Comparison of ENCODE assay signal across 2 cellular contexts in genomic region chr10:69858201-69858600, GRCh38.
A peak's percentile ranks its signal among the peaks of the same experiment; 100 is the strongest.
TF ChIP-seq lines count a peak whose summit lies in the region.

No MANE protein-coding gene starts in this region.

TF ChIP-seq in IMR-90, 13 proteins besides CTCF, POLR2A, EP300 and RAD21:
- TF ChIP-seq FOS (IDR thresholded peaks at IDR 0.05; ENCODE audit: low read depth, low read length) = no peak
- no peak for TF ChIP-seq CHD1 (IDR thresholded peaks at IDR 0.05; ENCODE audit: low read depth, low read length)
- no peak for TF ChIP-seq CEBPB (IDR thresholded peaks at IDR 0.05; ENCODE audit: low read depth, low read length)
- TF ChIP-seq NFE2L2 (IDR thresholded peaks at IDR 0.05; ENCODE audit: low read depth, low read length) = no peak
- no peak for TF ChIP-seq USF2 (IDR thresholded peaks at IDR 0.05; ENCODE audit: low read depth, low read length)
- no peak for TF ChIP-seq RCOR1 (IDR thresholded peaks at IDR 0.05; ENCODE audit: insufficient replicate concordance, low read length)
- no peak for TF ChIP-seq RFX5 (IDR thresholded peaks at IDR 0.05; ENCODE audit: low read depth, low read length)

TF ChIP-seq in K562, 482 proteins besides CTCF, POLR2A, EP300 and RAD21:
- TF ChIP-seq BCOR (IDR thresholded peaks at IDR 0.05) (0 out of 2 replicates have a peak, but pooled peaks have one; percentile 38), USF2 (CRISPR knock-in tag; IDR thresholded peaks at IDR 0.05) (no peak), ZFP36 (IDR thresholded peaks at IDR 0.05; ENCODE audit: low read depth, low read length, partially characterized antibody) (peak; percentile 84), RBM25 (IDR thresholded peaks at IDR 0.05; ENCODE audit: low read depth, low read length, severe bottlenecking) (peak; percentile 95)
TF ChIP-seq in K562: peak in this region for 3.
